In genomic region chr3:186594591-186595113, GRCh38 we compare ENCODE assay signal across 1 cellular context.
TF ChIP-seq lines count a peak whose summit lies in the region.

No MANE protein-coding gene starts in this region.

TF ChIP-seq in HepG2, 621 proteins besides CTCF, POLR2A, EP300 and RAD21 (continues in another document):
- TF ChIP-seq ZNF616 (CRISPR knock-in tag; IDR thresholded peaks at IDR 0.05; ENCODE audit: low read depth) = no peak
- no peak for TF ChIP-seq MAFG (CRISPR knock-in tag; IDR thresholded peaks at IDR 0.05)
- no peak for TF ChIP-seq ZBTB10 (CRISPR knock-in tag; IDR thresholded peaks at IDR 0.05; ENCODE audit: borderline replicate concordance)
- no peak for TF ChIP-seq ZNF773 (CRISPR knock-in tag; IDR thresholded peaks at IDR 0.05; ENCODE audit: borderline replicate concordance)
- TF ChIP-seq ZBTB40 (IDR thresholded peaks at IDR 0.05) = no peak
- no peak for TF ChIP-seq ZBTB40 (CRISPR knock-in tag; IDR thresholded peaks at IDR 0.05)
- TF ChIP-seq ZNF556 (CRISPR knock-in tag; IDR thresholded peaks at IDR 0.05; ENCODE audit: borderline replicate concordance) = no peak
- TF ChIP-seq THAP9 (CRISPR knock-in tag; IDR thresholded peaks at IDR 0.05; ENCODE audit: borderline replicate concordance) = no peak
- TF ChIP-seq ZNF235 (CRISPR knock-in tag; IDR thresholded peaks at IDR 0.05; ENCODE audit: borderline replicate concordance) = no peak
- TF ChIP-seq KAT8 (CRISPR knock-in tag; IDR thresholded peaks at IDR 0.05) = 0 out of 2 replicates have a peak, but pooled peaks have one; percentile 13
- no peak for TF ChIP-seq TIGD3 (CRISPR knock-in tag; IDR thresholded peaks at IDR 0.05; ENCODE audit: borderline replicate concordance)
- no peak for TF ChIP-seq GABPB1 (CRISPR knock-in tag; IDR thresholded peaks at IDR 0.05)
- no peak for TF ChIP-seq TFDP2 (CRISPR knock-in tag; IDR thresholded peaks at IDR 0.05)
- no peak for TF ChIP-seq MXD4 (CRISPR knock-in tag; IDR thresholded peaks at IDR 0.05)
- TF ChIP-seq ZUFSP (CRISPR knock-in tag; IDR thresholded peaks at IDR 0.05; ENCODE audit: borderline replicate concordance) = no peak
- TF ChIP-seq POLR2G (IDR thresholded peaks at IDR 0.05; ENCODE audit: low read depth, low read length) = peak; percentile 58; the same call in 1 of the 2 replicates
- TF ChIP-seq CCAR2 (optimal IDR thresholded peaks at IDR 0.05; ENCODE audit: low read depth, low read length) = no peak
- TF ChIP-seq ZNF619 (CRISPR knock-in tag; IDR thresholded peaks at IDR 0.05) = no peak
- TF ChIP-seq EED (CRISPR knock-in tag; IDR thresholded peaks at IDR 0.05) = no peak
- no peak for TF ChIP-seq ZNF546 (CRISPR knock-in tag; conservative IDR thresholded peaks at IDR 0.05)
- TF ChIP-seq ZMYM3 (CRISPR knock-in tag; IDR thresholded peaks at IDR 0.05) = no peak
- TF ChIP-seq GABPA (IDR thresholded peaks at IDR 0.05; ENCODE audit: low read depth, low read length) = no peak
- TF ChIP-seq GABPA (CRISPR knock-in tag; IDR thresholded peaks at IDR 0.05; ENCODE audit: low read depth) = no peak
- no peak for TF ChIP-seq KLF12 (CRISPR knock-in tag; IDR thresholded peaks at IDR 0.05; ENCODE audit: borderline replicate concordance)
- TF ChIP-seq THRA (CRISPR knock-in tag; IDR thresholded peaks at IDR 0.05; ENCODE audit: borderline replicate concordance) = no peak
- TF ChIP-seq ZNF572 (CRISPR knock-in tag; IDR thresholded peaks at IDR 0.05) = no peak
- no peak for TF ChIP-seq ZNF337 (CRISPR knock-in tag; IDR thresholded peaks at IDR 0.05; ENCODE audit: borderline replicate concordance, low read depth)
- TF ChIP-seq PAX8 (CRISPR knock-in tag; IDR thresholded peaks at IDR 0.05; ENCODE audit: borderline replicate concordance) = no peak
- no peak for TF ChIP-seq ZFP36L2 (CRISPR knock-in tag; IDR thresholded peaks at IDR 0.05)
- TF ChIP-seq SIX4 (CRISPR knock-in tag; IDR thresholded peaks at IDR 0.05) = no peak
- TF ChIP-seq ZNF232 (CRISPR knock-in tag; IDR thresholded peaks at IDR 0.05; ENCODE audit: borderline replicate concordance) = no peak
- no peak for TF ChIP-seq NCOA5 (CRISPR knock-in tag; IDR thresholded peaks at IDR 0.05)
- TF ChIP-seq ZNF20 (CRISPR knock-in tag; IDR thresholded peaks at IDR 0.05) = no peak
- TF ChIP-seq EEA1 (CRISPR knock-in tag; IDR thresholded peaks at IDR 0.05; ENCODE audit: borderline replicate concordance) = no peak
- no peak; the same call in 1 of the 2 replicates for TF ChIP-seq ZSCAN9 (CRISPR knock-in tag; IDR thresholded peaks at IDR 0.05; ENCODE audit: borderline replicate concordance)
- TF ChIP-seq CHD2 (IDR thresholded peaks at IDR 0.05; ENCODE audit: low read depth, low read length) = no peak
- no peak for TF ChIP-seq ZNF260 (CRISPR knock-in tag; IDR thresholded peaks at IDR 0.05; ENCODE audit: borderline replicate concordance, low read depth)
- no peak for TF ChIP-seq MTERF4 (CRISPR knock-in tag; IDR thresholded peaks at IDR 0.05)
- no peak; the same call in 1 of the 2 replicates for TF ChIP-seq MXD3 (CRISPR knock-in tag; IDR thresholded peaks at IDR 0.05)
- no peak for TF ChIP-seq PHF8 (CRISPR knock-in tag; IDR thresholded peaks at IDR 0.05)
- no peak for TF ChIP-seq ZNF124 (CRISPR knock-in tag; IDR thresholded peaks at IDR 0.05)
